ENCODE assay signal across 10 cellular contexts in the genomic region with DNA sequence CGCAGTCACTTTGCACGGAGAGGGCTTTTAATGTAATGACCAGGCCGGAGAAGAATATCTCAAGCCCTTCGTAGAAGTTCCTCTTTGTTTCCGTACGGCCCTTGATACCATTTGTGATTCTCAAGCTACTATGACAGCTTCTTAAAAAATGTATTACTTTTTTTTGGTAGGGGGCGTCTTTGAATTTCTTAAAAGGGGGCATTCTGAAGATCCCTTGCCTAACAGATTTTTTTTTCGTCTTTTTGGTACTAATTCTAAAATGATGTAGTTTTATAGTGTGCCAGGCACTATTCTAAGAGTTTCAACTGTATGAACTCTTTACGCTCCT.
DNase-seq lines count a peak whose midpoint lies in the region; ATAC-seq and TF ChIP-seq lines count a peak whose summit lies in the region.
"Had no signal": no experiment of that assay in that cellular context is flagged by ENCODE, and none has a peak within 500 bp of the region (broad histone marks: within the 10 kb centered on the region; RNA-seq: fewer than 3 reads in every experiment).

No MANE protein-coding gene starts in this region.

- no peak overlapping the region for H3K27ac Mint-ChIP-seq in CD8-positive, alpha-beta memory T cell
- H3K27ac Mint-ChIP-seq: CD8-positive, alpha-beta T cell had no signal

- intact Hi-C loops in ascending aorta (cut with DNase I): loop anchor here (2.0 to 10.0 kb wide), 3 partner anchors 171 to 1479 kb away; no protein-coding TSS in a partner anchor

- H3K4me3 Mint-ChIP-seq in CD8-positive, alpha-beta memory T cell: no peak overlapping the region
- H3K4me3 Mint-ChIP-seq: CD8-positive, alpha-beta T cell had no signal

- TF ChIP-seq CTCF in ascending aorta (IDR thresholded peaks at IDR 0.05) (no peak), retinal pigment epithelial cell (conservative IDR thresholded peaks at IDR 0.05; ENCODE audit: low read depth, low read length) (no peak)

- H3K9me3 ChIP-seq in CD8-positive, alpha-beta memory T cell (ENCODE audit: low read length): no peaks in the 10 kb centered on the region
- H3K9me3 ChIP-seq in ascending aorta (no peaks in the 10 kb centered on the region), iPS-18c (ENCODE audit: control insufficient read depth, insufficient read depth, low read length) (peaks cover 2% of the 10 kb centered on the region)

- peak overlapping the region; percentile 46 for H3K27ac ChIP-seq in CD8-positive, alpha-beta memory T cell (ENCODE audit: low read depth, low read length)
- peak overlapping the region; percentile 88 to 92 for H3K27ac ChIP-seq in ascending aorta

- POLR2A ChIA-PET in CD8-positive, alpha-beta memory T cell (lab: Charles Lee): no interaction called here

- H3K4me1 ChIP-seq in CD8-positive, alpha-beta memory T cell (ENCODE audit: insufficient read depth, low read length): no peaks in the 10 kb centered on the region
- H3K4me1 ChIP-seq in ascending aorta: peaks cover 5 to 17% of the 10 kb centered on the region in 2 donors

- no peaks in the 10 kb centered on the region for H3K36me3 ChIP-seq in CD8-positive, alpha-beta memory T cell (ENCODE audit: insufficient read depth, low read length)
- H3K36me3 ChIP-seq in ascending aorta: no peaks in the 10 kb centered on the region

- CTCF ChIA-PET in CD8-positive, alpha-beta memory T cell (lab: Charles Lee): no interaction called here

- peaks cover 14 to 45% of the 10 kb centered on the region in 2 donors for H3K27me3 Mint-ChIP-seq in CD8-positive, alpha-beta memory T cell

- no peak overlapping the region for H3K4me3 ChIP-seq in CD8-positive, alpha-beta memory T cell (ENCODE audit: low read length)
- H3K4me3 ChIP-seq in ascending aorta: peak overlapping the region; percentile 53 to 69
- peak overlapping the region; percentile 55 for H3K4me3 ChIP-seq in iPS-18c (ENCODE audit: insufficient read depth, low read depth, low read length)
- peak overlapping the region; percentile 39 for H3K4me3 ChIP-seq in retinal pigment epithelial cell (ENCODE audit: low read length)

- peaks cover 0 to 14% (median 7%) of the 10 kb centered on the region in 5 donors for H3K9me3 Mint-ChIP-seq in CD8-positive, alpha-beta memory T cell

- H3K4me1 Mint-ChIP-seq in CD8-positive, alpha-beta memory T cell: peaks cover 0 to 8% (median 3%) of the 10 kb centered on the region in 3 donors

- no peak for DNase-seq in CD8-positive, alpha-beta memory T cell
- DNase-seq in ascending aorta (ENCODE audit: low spot score in 2 of 2): no peak
- no peak for DNase-seq in retinal pigment epithelial cell (ENCODE audit: low read depth)
- DNase-seq in NCI-H2171 treated with DMSO at 0.1 percent for 48 hours (lab: John Stamatoyannopoulos, UW): no peak
- no peak for DNase-seq in DMS153 treated with DMSO at 0.1 percent for 48 hours (lab: John Stamatoyannopoulos, UW; ENCODE audit: unreplicated experiment)
- DNase-seq: CD8-positive, alpha-beta T cell; Karpas-422 had no signal

- ATAC-seq in GM18907 (IDR thresholded peaks at IDR 0.05; ENCODE audit: unreplicated experiment) (no peak), GM21367 (IDR thresholded peaks at IDR 0.05; ENCODE audit: unreplicated experiment) (no peak)
- ATAC-seq: CD8-positive, alpha-beta T cell had no signal

- no peaks in the 10 kb centered on the region for H3K36me3 Mint-ChIP-seq in CD8-positive, alpha-beta memory T cell
- H3K36me3 Mint-ChIP-seq: CD8-positive, alpha-beta T cell had no signal

- no peaks in the 10 kb centered on the region for H3K27me3 ChIP-seq in CD8-positive, alpha-beta memory T cell (ENCODE audit: insufficient read depth, low read length, poor library complexity, severe bottlenecking)
- H3K27me3 ChIP-seq in ascending aorta: no peaks in the 10 kb centered on the region
